10 cellular contexts compared by ENCODE assay signal in the genomic region with DNA sequence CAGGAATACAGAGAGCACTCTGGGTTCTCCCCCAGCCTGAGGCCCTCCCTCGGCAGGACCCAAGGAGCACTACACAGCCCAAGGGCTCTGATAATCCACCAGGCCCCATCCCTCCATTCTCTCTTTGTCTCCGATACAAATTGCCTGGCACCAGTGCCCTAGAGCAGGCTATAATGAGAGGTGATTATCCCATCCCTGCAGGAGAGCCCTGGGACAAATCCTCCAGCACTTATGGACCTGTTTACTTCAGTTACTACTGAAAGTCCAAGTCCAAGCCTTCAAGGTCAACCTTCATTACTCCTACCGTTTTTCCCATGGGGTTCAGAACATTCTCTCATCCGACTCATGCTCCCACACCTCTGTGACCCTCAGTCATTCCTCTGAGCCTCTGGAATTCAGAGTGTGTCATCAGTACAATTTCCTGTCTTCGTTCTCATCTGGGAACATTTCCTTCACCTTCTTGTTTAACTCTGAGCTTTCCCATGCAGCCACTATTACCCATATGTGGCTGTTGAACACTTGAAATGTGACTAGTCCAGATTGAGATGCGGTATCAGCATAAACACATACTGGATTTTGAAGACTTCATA.
DNase-seq lines count a peak whose midpoint lies in the region; ATAC-seq and TF ChIP-seq lines count a peak whose summit lies in the region.
"Had no signal": no experiment of that assay in that cellular context is flagged by ENCODE, and none has a peak within 500 bp of the region (broad histone marks: within the 10 kb centered on the region; RNA-seq: fewer than 3 reads in every experiment).

No MANE protein-coding gene starts in this region.

- H2AFZ ChIP-seq in neuronal stem cell (ENCODE audit: low read length): peak overlapping the region; percentile 53

- H2BK5ac ChIP-seq in neuronal stem cell (ENCODE audit: low read length): no peak overlapping the region

- H4K8ac ChIP-seq in neuronal stem cell (ENCODE audit: low read depth, low read length): no peak overlapping the region

- TF ChIP-seq CTCF in dorsolateral prefrontal cortex (IDR thresholded peaks at IDR 0.05 in 54 of 56, conservative IDR thresholded peaks at IDR 0.05 in 2 of 56; ENCODE audit: low read depth in 1 of 56, partially characterized antibody in 56 of 56): no peak

- H3K4ac ChIP-seq in neuronal stem cell (ENCODE audit: low read length): no peak overlapping the region

- H3K18ac ChIP-seq in neuronal stem cell (ENCODE audit: low read length): no peak overlapping the region

- no peaks in the 10 kb centered on the region for H3K36me3 ChIP-seq in neuronal stem cell (replicated peaks in 1 of 2; ENCODE audit: control insufficient read depth in 2 of 2, insufficient read depth in 2 of 2, low read length in 2 of 2)

- H2BK120ac ChIP-seq in neuronal stem cell (ENCODE audit: low read depth, low read length): no peak overlapping the region

- peaks cover 4 to 10% of the 10 kb centered on the region in 2 donors for H3K4me1 ChIP-seq in neuronal stem cell (ENCODE audit: control insufficient read depth in 2 of 2, insufficient read depth in 1 of 2, low read depth in 1 of 2, low read length in 2 of 2)

- H2BK15ac ChIP-seq in neuronal stem cell (ENCODE audit: low read length): no peak overlapping the region

- H3K4me3 ChIP-seq in dorsolateral prefrontal cortex (peak overlapping the region in 19 of 59 donors; percentile 7 to 45 (median 30)), neuronal stem cell (ENCODE audit: low read length in 2 of 2) (no peak overlapping the region)
- H3K4me3 ChIP-seq: SK-N-MC had no signal

- DNase-seq in EL: peak; percentile 96
- DNase-seq in NCI-H460 (ENCODE audit: extremely low read depth, low read depth): peak; percentile 14
- no peak for DNase-seq in dorsolateral prefrontal cortex
- no peak for DNase-seq in neuronal stem cell (ENCODE audit: low spot score)
- DNase-seq in effector CD4-positive, alpha-beta T cell: no peak
- no peak for DNase-seq in stimulated activated CD4-positive, alpha-beta T cell treated with anti-CD3 and anti-CD28 coated beads, Interleukin-4, amount 100 ng/mL, for 24 hours
- DNase-seq in NCI-H2029 treated with DMSO at 0.1 percent for 48 hours (lab: John Stamatoyannopoulos, UW): no peak
- DNase-seq: NCI-H2081 treated with DMSO at 0.1 percent for 48 hours had no signal

- no peaks in the 10 kb centered on the region for H3K79me1 ChIP-seq in neuronal stem cell (ENCODE audit: low read depth, low read length)

- no peak overlapping the region for H3K4me2 ChIP-seq in neuronal stem cell (ENCODE audit: insufficient read depth, low read length, poor library complexity, severe bottlenecking)

- no peak overlapping the region for H4K91ac ChIP-seq in neuronal stem cell (ENCODE audit: low read depth, low read length, poor library complexity)

- no peak overlapping the region for H3K9ac ChIP-seq in neuronal stem cell (ENCODE audit: low read depth, low read length, poor library complexity)

- no peak for ATAC-seq in GM18861 (IDR thresholded peaks at IDR 0.05; ENCODE audit: unreplicated experiment)

- H3K27ac ChIP-seq in dorsolateral prefrontal cortex (peak overlapping the region in 58 of 59 donors; percentile 9 to 89 (median 74)), neuronal stem cell (replicated peaks; ENCODE audit: low read length) (no peak overlapping the region)
- H3K27ac ChIP-seq: SK-N-MC had no signal

- no CpG with 5 or more reads among the region's 6 CpGs for WGBS in neuronal stem cell (ENCODE audit: extremely low coverage in 2 of 2, insufficient read length in 2 of 2, insufficient replicate concordance in 1 of 2), 2 donors

- H3K14ac ChIP-seq in neuronal stem cell (ENCODE audit: low read length): no peak overlapping the region

- H3K27me3 ChIP-seq in dorsolateral prefrontal cortex (no peaks in the 10 kb centered on the region), neuronal stem cell (ENCODE audit: control insufficient read depth in 3 of 3, insufficient read depth in 3 of 3, low read depth in 1 of 3, low read length in 3 of 3) (peaks cover 0 to 7% (median 0%) of the 10 kb centered on the region in 3 experiments)

- no peak overlapping the region for H2BK12ac ChIP-seq in neuronal stem cell (ENCODE audit: low read length)

- intact Hi-C loops in dorsolateral prefrontal cortex (cut with DNase I): no loop called here

- no peak overlapping the region for H3K23ac ChIP-seq in neuronal stem cell (ENCODE audit: low read depth, low read length, poor library complexity)

- no peak overlapping the region for H2AK5ac ChIP-seq in neuronal stem cell (ENCODE audit: low read depth, low read length)

- H3K9me3 ChIP-seq in neuronal stem cell (replicated peaks in 1 of 2; ENCODE audit: control insufficient read depth in 2 of 2, insufficient read depth in 1 of 2, low read depth in 1 of 2, low read length in 2 of 2): no peaks in the 10 kb centered on the region

Comparison
In these comparisons a context has a peak if more than half of its experiments do, and no peak if none do; other contexts are left out.
1. DNase-seq: peak in EL (single experiment) and NCI-H460 (single experiment); none in dorsolateral prefrontal cortex (0 of 10), neuronal stem cell (single experiment), effector CD4-positive, alpha-beta T cell (single experiment), stimulated activated CD4-positive, alpha-beta T cell treated with anti-CD3 and anti-CD28 coated beads, Interleukin-4, amount 100 ng/mL, for 24 hours (single experiment) and NCI-H2029 treated with DMSO at 0.1 percent for 48 hours (single experiment).